In the genomic region with DNA sequence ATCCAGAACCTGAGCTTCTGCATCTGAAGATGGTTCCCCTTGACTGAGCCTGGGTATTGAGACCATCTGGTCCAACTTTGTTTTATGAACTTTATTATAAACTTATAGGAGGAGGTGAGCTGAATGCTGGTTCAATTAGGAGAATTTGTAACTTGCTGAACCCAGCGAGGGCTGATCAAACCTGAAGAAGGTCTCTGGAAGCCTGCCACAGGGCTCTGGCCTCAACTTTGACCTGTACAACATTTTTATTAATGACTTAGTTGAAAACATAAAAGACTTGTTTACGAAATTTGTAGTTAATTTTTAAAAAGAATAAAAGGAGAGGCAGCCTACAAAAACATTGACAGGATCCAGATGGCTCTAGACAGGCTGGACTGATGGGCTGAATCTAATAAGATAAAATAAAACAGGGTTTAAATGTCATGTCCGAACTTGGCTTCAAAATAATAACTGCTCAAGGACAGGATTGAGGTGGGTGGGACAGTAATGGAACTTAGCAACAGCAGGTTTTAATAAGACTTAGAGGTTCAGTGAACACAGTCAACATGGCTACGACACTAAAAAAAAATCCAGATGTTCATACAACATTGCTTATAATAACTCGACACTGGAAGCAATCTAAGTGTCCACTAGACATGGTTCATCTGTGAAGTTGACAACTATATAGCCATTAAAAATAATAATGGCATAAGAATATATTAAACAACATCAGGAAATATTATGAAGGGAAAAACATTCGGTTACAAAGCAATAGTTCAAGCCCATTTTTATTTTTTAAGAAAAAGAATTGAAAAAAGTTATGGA, we compare ENCODE assay signal across 30 cellular contexts. TPM values are rescaled to one million over a fixed set of nuclear protein-coding genes. Genes with fewer than 3 reads are reported as not detected.
"Had no signal": no experiment of that assay in that cellular context is flagged by ENCODE, and none has a peak within 500 bp of the region (broad histone marks: within the 10 kb centered on the region; RNA-seq: fewer than 3 reads in every experiment).

No MANE protein-coding gene starts in this region.

- H3K4me2 ChIP-seq: neural progenitor cell, smooth muscle cell had no signal

- ATAC-seq: natural killer cell; psoas muscle; right cardiac atrium; sciatic nerve; stimulated activated memory B cell treated with anti-CD40 and anti-IgM and Interleukin-4, amounts not matched to agents 10 μg/mL and 1 μg/mL and 100 μg/mL, for 72 hours; stimulated activated naive CD8-positive, alpha-beta T cell treated with anti-CD3 and anti-CD28 coated beads, Interleukin-15, amount 100 ng/mL, for 72 hours; stimulated activated naive CD8-positive, alpha-beta T cell treated with anti-CD3 and anti-CD28 coated beads, Interleukin-15, Interleukin-2, amounts not matched to agents 100 U/mL and 50 U/mL, for 24 hours; upper lobe of right lung had no signal

- H3K4me3 ChIP-seq: neural progenitor cell, ovary, psoas muscle, skin epidermis, smooth muscle cell, spleen, suprapubic skin, testis, tibial artery, transverse colon, upper lobe of right lung, uterus had no signal

- H3K4me1 ChIP-seq: neural progenitor cell, parathyroid adenoma, psoas muscle, spleen, suprapubic skin, testis, tibial artery, transverse colon, upper lobe of right lung, uterus had no signal

- H3K36me3 ChIP-seq: neural progenitor cell, ovary, spleen, suprapubic skin, tibial artery, transverse colon, upper lobe of right lung, uterus had no signal

- H3K27ac ChIP-seq: neural progenitor cell, ovary, parathyroid adenoma, psoas muscle, skin epidermis, spleen, suprapubic skin, testis, tibial artery, transverse colon, upper lobe of right lung, uterus had no signal

- H3K9ac ChIP-seq: neural progenitor cell, parathyroid adenoma had no signal

- H3K9me3 ChIP-seq: ovary, psoas muscle, spleen, suprapubic skin, testis, tibial artery, transverse colon, upper lobe of right lung, uterus had no signal

- H2AFZ ChIP-seq: neural progenitor cell, parathyroid adenoma had no signal

- DNase-seq: natural killer cell; occipital lobe; ovary; psoas muscle; right cardiac atrium; spleen; stimulated activated CD4-positive, alpha-beta T cell treated with anti-CD3 and anti-CD28 coated beads, Interleukin-12 subunit alpha, Interleukin-12 subunit beta, amount 100 ng/mL, for 4 hours; stimulated activated CD4-positive, alpha-beta T cell treated with anti-CD3 and anti-CD28 coated beads, Interleukin-1b, Interleukin-23, amount 100 ng/mL, for 48 hours; stimulated activated CD4-positive, alpha-beta T cell treated with anti-CD3 and anti-CD28 coated beads, Interleukin-4, amount 100 ng/mL, for 1 hour; stimulated activated CD4-positive, alpha-beta T cell treated with anti-CD3 and anti-CD28 coated beads, Interleukin-4, amount 100 ng/mL, for 4 hours; stimulated activated CD8-positive, alpha-beta memory T cell treated with anti-CD3 and anti-CD28 coated beads, Interleukin-4, amount 100 ng/mL, for 48 hours; stimulated activated naive CD4-positive, alpha-beta T cell; stimulated activated naive CD8-positive, alpha-beta T cell treated with anti-CD3 and anti-CD28 coated beads, Interleukin-15, amount 100 ng/mL, for 72 hours; stimulated activated naive CD8-positive, alpha-beta T cell treated with anti-CD3 and anti-CD28 coated beads, Interleukin-15, Interleukin-2, amounts not matched to agents 100 U/mL and 50 U/mL, for 24 hours; substantia nigra; testis; tibial artery; transverse colon; upper lobe of right lung had no signal

- H3K27me3 ChIP-seq: ovary, testis, uterus had no signal

- H3K79me2 ChIP-seq: parathyroid adenoma had no signal

RNA-seq across cellular contexts. Expression of gene GJB5, which starts 53.3 kb away (rescaled TPM):
- total RNA-seq: natural killer cell, occipital lobe, osteoblast, ovary, progenitor cell of endocrine pancreas, psoas muscle, right cardiac atrium, spleen, testis, transverse colon, upper lobe of right lung had no signal
- polyA plus RNA-seq: neural cell, ovary, right cardiac atrium had no signal

RNA-seq across cellular contexts. Expression of gene GJB4, which starts 58.0 kb away (rescaled TPM):
- total RNA-seq: natural killer cell, occipital lobe, osteoblast, ovary, progenitor cell of endocrine pancreas, psoas muscle, right cardiac atrium, sciatic nerve, spleen, testis, upper lobe of right lung, uterus had no signal
- polyA plus RNA-seq: neural cell, ovary, psoas muscle, right cardiac atrium, smooth muscle cell, spleen had no signal
